In the genomic region with DNA sequence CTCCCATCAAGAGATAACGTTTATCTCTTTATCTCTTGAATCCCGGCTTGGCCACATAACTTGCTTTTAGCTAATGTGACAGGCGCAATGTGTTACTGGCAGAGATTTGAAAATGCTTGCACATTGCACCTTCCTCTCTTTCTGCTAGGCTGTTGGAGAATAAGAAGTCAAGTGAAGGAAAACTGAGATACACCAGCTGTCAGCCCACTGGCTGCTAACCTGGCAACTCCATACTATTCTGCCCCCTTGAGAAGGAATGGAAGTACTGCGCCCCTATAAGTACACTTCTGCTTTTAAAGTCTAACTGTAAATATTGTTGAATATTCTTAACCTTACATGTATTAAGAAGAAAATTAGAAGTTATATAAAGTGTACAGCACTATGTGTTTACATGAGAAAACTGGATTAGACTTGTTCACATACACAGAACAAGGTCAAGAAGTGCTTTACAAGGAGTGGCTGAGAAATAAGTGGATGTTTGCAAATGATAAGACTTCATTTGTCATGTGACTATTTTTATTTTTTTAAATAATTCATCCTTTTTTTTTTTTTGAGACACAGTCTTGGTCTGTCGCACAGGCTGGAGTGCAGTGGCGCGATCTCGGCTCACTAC, we compare ENCODE assay signal across 1 cellular context.
TF ChIP-seq lines count a peak whose summit lies in the region.

No MANE protein-coding gene starts in this region.

TF ChIP-seq in A549, 52 proteins besides CTCF, POLR2A, EP300 and RAD21 (continued from another document):
- TF ChIP-seq, protein P1, sequence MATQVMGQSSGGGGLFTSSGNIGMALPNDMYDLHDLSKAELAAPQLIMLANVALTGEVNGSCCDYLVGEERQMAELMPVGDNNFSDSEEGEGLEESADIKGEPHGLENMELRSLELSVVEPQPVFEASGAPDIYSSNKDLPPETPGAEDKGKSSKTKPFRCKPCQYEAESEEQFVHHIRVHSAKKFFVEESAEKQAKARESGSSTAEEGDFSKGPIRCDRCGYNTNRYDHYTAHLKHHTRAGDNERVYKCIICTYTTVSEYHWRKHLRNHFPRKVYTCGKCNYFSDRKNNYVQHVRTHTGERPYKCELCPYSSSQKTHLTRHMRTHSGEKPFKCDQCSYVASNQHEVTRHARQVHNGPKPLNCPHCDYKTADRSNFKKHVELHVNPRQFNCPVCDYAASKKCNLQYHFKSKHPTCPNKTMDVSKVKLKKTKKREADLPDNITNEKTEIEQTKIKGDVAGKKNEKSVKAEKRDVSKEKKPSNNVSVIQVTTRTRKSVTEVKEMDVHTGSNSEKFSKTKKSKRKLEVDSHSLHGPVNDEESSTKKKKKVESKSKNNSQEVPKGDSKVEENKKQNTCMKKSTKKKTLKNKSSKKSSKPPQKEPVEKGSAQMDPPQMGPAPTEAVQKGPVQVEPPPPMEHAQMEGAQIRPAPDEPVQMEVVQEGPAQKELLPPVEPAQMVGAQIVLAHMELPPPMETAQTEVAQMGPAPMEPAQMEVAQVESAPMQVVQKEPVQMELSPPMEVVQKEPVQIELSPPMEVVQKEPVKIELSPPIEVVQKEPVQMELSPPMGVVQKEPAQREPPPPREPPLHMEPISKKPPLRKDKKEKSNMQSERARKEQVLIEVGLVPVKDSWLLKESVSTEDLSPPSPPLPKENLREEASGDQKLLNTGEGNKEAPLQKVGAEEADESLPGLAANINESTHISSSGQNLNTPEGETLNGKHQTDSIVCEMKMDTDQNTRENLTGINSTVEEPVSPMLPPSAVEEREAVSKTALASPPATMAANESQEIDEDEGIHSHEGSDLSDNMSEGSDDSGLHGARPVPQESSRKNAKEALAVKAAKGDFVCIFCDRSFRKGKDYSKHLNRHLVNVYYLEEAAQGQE (IDR thresholded peaks at IDR 0.05), result no peak
- TF ChIP-seq, protein P2, sequence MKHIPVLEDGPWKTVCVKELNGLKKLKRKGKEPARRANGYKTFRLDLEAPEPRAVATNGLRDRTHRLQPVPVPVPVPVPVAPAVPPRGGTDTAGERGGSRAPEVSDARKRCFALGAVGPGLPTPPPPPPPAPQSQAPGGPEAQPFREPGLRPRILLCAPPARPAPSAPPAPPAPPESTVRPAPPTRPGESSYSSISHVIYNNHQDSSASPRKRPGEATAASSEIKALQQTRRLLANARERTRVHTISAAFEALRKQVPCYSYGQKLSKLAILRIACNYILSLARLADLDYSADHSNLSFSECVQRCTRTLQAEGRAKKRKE (CRISPR knock-in tag; IDR thresholded peaks at IDR 0.05; ENCODE audit: low read depth), result no peak
- TF ChIP-seq HEYL (CRISPR knock-in tag; IDR thresholded peaks at IDR 0.05), result no peak
- TF ChIP-seq PHF8 (IDR thresholded peaks at IDR 0.05; ENCODE audit: borderline replicate concordance, low read depth), result no peak
- TF ChIP-seq RFX5 (IDR thresholded peaks at IDR 0.05), result no peak
- TF ChIP-seq, protein P3, sequence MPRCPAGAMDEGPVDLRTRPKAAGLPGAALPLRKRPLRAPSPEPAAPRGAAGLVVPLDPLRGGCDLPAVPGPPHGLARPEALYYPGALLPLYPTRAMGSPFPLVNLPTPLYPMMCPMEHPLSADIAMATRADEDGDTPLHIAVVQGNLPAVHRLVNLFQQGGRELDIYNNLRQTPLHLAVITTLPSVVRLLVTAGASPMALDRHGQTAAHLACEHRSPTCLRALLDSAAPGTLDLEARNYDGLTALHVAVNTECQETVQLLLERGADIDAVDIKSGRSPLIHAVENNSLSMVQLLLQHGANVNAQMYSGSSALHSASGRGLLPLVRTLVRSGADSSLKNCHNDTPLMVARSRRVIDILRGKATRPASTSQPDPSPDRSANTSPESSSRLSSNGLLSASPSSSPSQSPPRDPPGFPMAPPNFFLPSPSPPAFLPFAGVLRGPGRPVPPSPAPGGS (IDR thresholded peaks at IDR 0.05), result no peak
- TF ChIP-seq RNF2 (IDR thresholded peaks at IDR 0.05; ENCODE audit: borderline replicate concordance, low read depth), result no peak
- no peak for TF ChIP-seq JUNB (IDR thresholded peaks at IDR 0.05)
- no peak for TF ChIP-seq ZFP36 (IDR thresholded peaks at IDR 0.05; ENCODE audit: borderline replicate concordance, partially characterized antibody)
- TF ChIP-seq HDAC2 (IDR thresholded peaks at IDR 0.05), result no peak
- no peak for TF ChIP-seq CHD4 (IDR thresholded peaks at IDR 0.05; ENCODE audit: borderline replicate concordance)
- no peak for TF ChIP-seq HOXB13 (CRISPR knock-in tag; IDR thresholded peaks at IDR 0.05; ENCODE audit: low read depth)
- no peak for TF ChIP-seq ESRRA (IDR thresholded peaks at IDR 0.05; ENCODE audit: borderline replicate concordance, low read length)
- TF ChIP-seq CBX2 (IDR thresholded peaks at IDR 0.05; ENCODE audit: borderline replicate concordance, low read depth), result no peak
- TF ChIP-seq TFCP2L1 (CRISPR knock-in tag; IDR thresholded peaks at IDR 0.05), result no peak
